9 cellular contexts compared by ENCODE assay signal in genomic region chr2:105521176-105521575, GRCh38.
DNase-seq lines count a peak whose midpoint lies in the region; ATAC-seq and TF ChIP-seq lines count a peak whose summit lies in the region.
"Had no signal": no experiment of that assay in that cellular context is flagged by ENCODE, and none has a peak within 500 bp of the region (broad histone marks: within the 10 kb centered on the region; RNA-seq: fewer than 3 reads in every experiment).

No MANE protein-coding gene starts in this region.

- H3K36me3 ChIP-seq in endodermal cell (ENCODE audit: control insufficient read depth, insufficient read depth, low read length): no peaks in the 10 kb centered on the region
- H3K36me3 ChIP-seq: BLaER1 had no signal

- H3K9me3 ChIP-seq in endodermal cell (ENCODE audit: control insufficient read depth, low read length): no peaks in the 10 kb centered on the region

- H3K27ac ChIP-seq in endodermal cell (ENCODE audit: low read depth, low read length): no peak overlapping the region
- H3K27ac ChIP-seq: BLaER1 had no signal

- DNase-seq in DMS79 treated with DMSO at 0.1 percent for 48 hours (lab: John Stamatoyannopoulos, UW) (peak; percentile 27), DMS79 (lab: John Stamatoyannopoulos, UW) (no peak), NCI-H2029 treated with DMSO at 0.1 percent for 48 hours (lab: John Stamatoyannopoulos, UW) (peak; percentile 14), endodermal cell (no peak), renal cortical epithelial cell (ENCODE audit: low read depth) (peak; percentile 46)
- no peak for DNase-seq in activated CD4-positive, alpha-beta T cell treated with anti-CD3 and anti-CD28 coated beads, Interleukin-2, amount 50 U/mL, for 4 hours
- DNase-seq in activated CD8-positive, alpha-beta memory T cell treated with anti-CD3 and anti-CD28 coated beads, Interleukin-2, amount 10 ng/mL, durations not matched to agents 7 days and 5 days: no peak

- H3K36me3 Mint-ChIP-seq in endodermal cell (ENCODE audit: low read depth): no peaks in the 10 kb centered on the region
- H3K36me3 Mint-ChIP-seq in activated CD8-positive, alpha-beta memory T cell treated with anti-CD3 and anti-CD28 coated beads, Interleukin-2, amount 10 ng/mL, durations not matched to agents 7 days and 5 days: no peaks in the 10 kb centered on the region

- no peaks in the 10 kb centered on the region for H3K27me3 ChIP-seq in endodermal cell (ENCODE audit: control insufficient read depth, insufficient read depth, low read length, poor library complexity, severe bottlenecking)
- H3K27me3 ChIP-seq: BLaER1 had no signal

- no peaks in the 10 kb centered on the region for H3K27me3 Mint-ChIP-seq in endodermal cell (ENCODE audit: insufficient read depth)
- peaks cover 4% of the 10 kb centered on the region for H3K27me3 Mint-ChIP-seq in activated CD8-positive, alpha-beta memory T cell treated with anti-CD3 and anti-CD28 coated beads, Interleukin-2, amount 10 ng/mL, durations not matched to agents 7 days and 5 days

- no peak overlapping the region for H3K4me3 Mint-ChIP-seq in endodermal cell
- H3K4me3 Mint-ChIP-seq in activated CD8-positive, alpha-beta memory T cell treated with anti-CD3 and anti-CD28 coated beads, Interleukin-2, amount 10 ng/mL, durations not matched to agents 7 days and 5 days: no peak overlapping the region

- no peaks in the 10 kb centered on the region for H3K9me3 Mint-ChIP-seq in endodermal cell
- no peaks in the 10 kb centered on the region for H3K9me3 Mint-ChIP-seq in activated CD8-positive, alpha-beta memory T cell treated with anti-CD3 and anti-CD28 coated beads, Interleukin-2, amount 10 ng/mL, durations not matched to agents 7 days and 5 days (ENCODE audit: low read depth)

- no CpG with 5 or more reads among the region's 1 CpG for WGBS in endodermal cell (ENCODE audit: insufficient coverage in 1 of 2, insufficient read length in 1 of 2), 2 experiments

- TF ChIP-seq CTCF in endodermal cell (conservative IDR thresholded peaks at IDR 0.05): peak; percentile 81

- H3K9ac ChIP-seq in endodermal cell (ENCODE audit: extremely low read depth, low read length, poor library complexity, severe bottlenecking): no peak overlapping the region
- H3K9ac ChIP-seq: BLaER1 had no signal

- no peak for ATAC-seq in HG03097 (IDR thresholded peaks at IDR 0.05; ENCODE audit: low FRiP score, unreplicated experiment)
- no peak for ATAC-seq in activated CD8-positive, alpha-beta memory T cell treated with anti-CD3 and anti-CD28 coated beads, Interleukin-2, amount 10 ng/mL, durations not matched to agents 7 days and 5 days

- H3K27ac Mint-ChIP-seq in endodermal cell: no peak overlapping the region
- H3K27ac Mint-ChIP-seq in activated CD8-positive, alpha-beta memory T cell treated with anti-CD3 and anti-CD28 coated beads, Interleukin-2, amount 10 ng/mL, durations not matched to agents 7 days and 5 days: no peak overlapping the region

- no peaks in the 10 kb centered on the region for H3K4me1 ChIP-seq in endodermal cell (ENCODE audit: control insufficient read depth, insufficient read depth, low read length)
- H3K4me1 ChIP-seq: BLaER1 had no signal

- no peak overlapping the region for H3K4me3 ChIP-seq in endodermal cell (ENCODE audit: low read length)
- H3K4me3 ChIP-seq: BLaER1 had no signal

- no peaks in the 10 kb centered on the region for H3K4me1 Mint-ChIP-seq in endodermal cell
- no peaks in the 10 kb centered on the region for H3K4me1 Mint-ChIP-seq in activated CD8-positive, alpha-beta memory T cell treated with anti-CD3 and anti-CD28 coated beads, Interleukin-2, amount 10 ng/mL, durations not matched to agents 7 days and 5 days

- CTCF ChIA-PET in activated CD8-positive, alpha-beta memory T cell treated with anti-CD3 and anti-CD28 coated beads, Interleukin-2, amount 10 ng/mL, durations not matched to agents 7 days and 5 days (lab: Charles Lee): interaction anchor here (0.9 to 4.2 kb wide), 15 partner anchors 9 to 183 kb away, joined by 3 to 48 read pairs (median 4); partner anchors contain the start of gene FHL2

Comparison
In these comparisons a context has a peak if more than half of its experiments do, and no peak if none do; other contexts are left out.
1. DNase-seq: peak in DMS79 treated with DMSO at 0.1 percent for 48 hours (single experiment), NCI-H2029 treated with DMSO at 0.1 percent for 48 hours (single experiment) and renal cortical epithelial cell (single experiment); none in DMS79 (single experiment), endodermal cell (single experiment), activated CD4-positive, alpha-beta T cell treated with anti-CD3 and anti-CD28 coated beads, Interleukin-2, amount 50 U/mL, for 4 hours (0 of 2) and activated CD8-positive, alpha-beta memory T cell treated with anti-CD3 and anti-CD28 coated beads, Interleukin-2, amount 10 ng/mL, durations not matched to agents 7 days and 5 days (single experiment).